In the genomic region with DNA sequence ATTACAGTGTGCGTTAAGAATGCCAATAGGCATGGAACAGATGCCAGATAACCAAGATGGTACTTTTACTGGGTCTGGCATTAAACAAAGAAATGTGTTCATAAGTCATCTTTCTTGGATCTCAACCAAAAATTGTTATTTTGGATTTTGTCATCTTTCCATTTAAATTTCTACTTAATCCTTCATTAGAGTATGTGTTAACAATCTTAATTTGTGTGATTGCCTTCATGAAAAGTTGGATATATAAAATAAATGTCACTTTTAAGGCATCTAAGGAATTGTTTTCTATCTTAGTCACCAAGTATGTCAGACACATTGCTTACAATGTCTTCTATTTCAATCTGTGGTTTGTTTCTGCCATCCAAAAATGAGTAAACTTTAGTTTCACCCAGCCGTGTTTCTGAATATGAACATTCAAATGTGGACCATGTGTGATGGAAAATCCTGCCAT, we compare ENCODE assay signal across 2 cellular contexts.
TF ChIP-seq lines count a peak whose summit lies in the region.

No MANE protein-coding gene starts in this region.

TF ChIP-seq in IMR-90, 13 proteins besides CTCF, POLR2A, EP300 and RAD21:
- TF ChIP-seq RFX5 (IDR thresholded peaks at IDR 0.05; ENCODE audit: low read depth, low read length) (no peak), MAFK (IDR thresholded peaks at IDR 0.05; ENCODE audit: low read depth, low read length) (no peak), CHD1 (IDR thresholded peaks at IDR 0.05; ENCODE audit: low read depth, low read length) (no peak), MXI1 (IDR thresholded peaks at IDR 0.05; ENCODE audit: borderline replicate concordance, low read depth, low read length) (no peak), CEBPB (IDR thresholded peaks at IDR 0.05; ENCODE audit: low read depth, low read length) (no peak), SMC3 (IDR thresholded peaks at IDR 0.05; ENCODE audit: low read depth, low read length) (no peak), RCOR1 (IDR thresholded peaks at IDR 0.05; ENCODE audit: insufficient replicate concordance, low read length) (no peak), MAZ (IDR thresholded peaks at IDR 0.05; ENCODE audit: borderline replicate concordance, low read depth, low read length) (no peak), FOS (IDR thresholded peaks at IDR 0.05; ENCODE audit: low read depth, low read length) (no peak), BHLHE40 (IDR thresholded peaks at IDR 0.05; ENCODE audit: low read depth, low read length) (no peak), NFE2L2 (IDR thresholded peaks at IDR 0.05; ENCODE audit: low read depth, low read length) (no peak)
- TF ChIP-seq, protein P1, sequence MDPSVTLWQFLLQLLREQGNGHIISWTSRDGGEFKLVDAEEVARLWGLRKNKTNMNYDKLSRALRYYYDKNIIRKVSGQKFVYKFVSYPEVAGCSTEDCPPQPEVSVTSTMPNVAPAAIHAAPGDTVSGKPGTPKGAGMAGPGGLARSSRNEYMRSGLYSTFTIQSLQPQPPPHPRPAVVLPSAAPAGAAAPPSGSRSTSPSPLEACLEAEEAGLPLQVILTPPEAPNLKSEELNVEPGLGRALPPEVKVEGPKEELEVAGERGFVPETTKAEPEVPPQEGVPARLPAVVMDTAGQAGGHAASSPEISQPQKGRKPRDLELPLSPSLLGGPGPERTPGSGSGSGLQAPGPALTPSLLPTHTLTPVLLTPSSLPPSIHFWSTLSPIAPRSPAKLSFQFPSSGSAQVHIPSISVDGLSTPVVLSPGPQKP (IDR thresholded peaks at IDR 0.05; ENCODE audit: borderline replicate concordance, low read depth, low read length), result no peak
- TF ChIP-seq, protein P2, sequence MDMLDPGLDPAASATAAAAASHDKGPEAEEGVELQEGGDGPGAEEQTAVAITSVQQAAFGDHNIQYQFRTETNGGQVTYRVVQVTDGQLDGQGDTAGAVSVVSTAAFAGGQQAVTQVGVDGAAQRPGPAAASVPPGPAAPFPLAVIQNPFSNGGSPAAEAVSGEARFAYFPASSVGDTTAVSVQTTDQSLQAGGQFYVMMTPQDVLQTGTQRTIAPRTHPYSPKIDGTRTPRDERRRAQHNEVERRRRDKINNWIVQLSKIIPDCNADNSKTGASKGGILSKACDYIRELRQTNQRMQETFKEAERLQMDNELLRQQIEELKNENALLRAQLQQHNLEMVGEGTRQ (IDR thresholded peaks at IDR 0.05; ENCODE audit: low read depth, low read length), result no peak

TF ChIP-seq in endothelial cell of umbilical vein, 7 proteins besides CTCF, POLR2A, EP300 and RAD21:
- TF ChIP-seq FOS (IDR thresholded peaks at IDR 0.05; ENCODE audit: borderline replicate concordance, insufficient read depth, low read length) (peak; percentile 9), EZH2 (IDR thresholded peaks at IDR 0.05; ENCODE audit: borderline replicate concordance, low read depth, low read length, severe bottlenecking) (no peak)
TF ChIP-seq in endothelial cell of umbilical vein: peak in this region for 1.
